In genomic region chr5:127038550-127038949, GRCh38 we compare ENCODE assay signal across 1 cellular context.
TF ChIP-seq lines count a peak whose summit lies in the region.

No MANE protein-coding gene starts in this region.

TF ChIP-seq in WTC11, 78 proteins besides CTCF, POLR2A, EP300 and RAD21 (continued from another document):
- no peak for TF ChIP-seq ZNF532 (CRISPR knock-in tag; IDR thresholded peaks at IDR 0.05; ENCODE audit: borderline replicate concordance)
TF ChIP-seq in WTC11: peak in this region for 0.
